8 cellular contexts compared by ENCODE assay signal in the genomic region with DNA sequence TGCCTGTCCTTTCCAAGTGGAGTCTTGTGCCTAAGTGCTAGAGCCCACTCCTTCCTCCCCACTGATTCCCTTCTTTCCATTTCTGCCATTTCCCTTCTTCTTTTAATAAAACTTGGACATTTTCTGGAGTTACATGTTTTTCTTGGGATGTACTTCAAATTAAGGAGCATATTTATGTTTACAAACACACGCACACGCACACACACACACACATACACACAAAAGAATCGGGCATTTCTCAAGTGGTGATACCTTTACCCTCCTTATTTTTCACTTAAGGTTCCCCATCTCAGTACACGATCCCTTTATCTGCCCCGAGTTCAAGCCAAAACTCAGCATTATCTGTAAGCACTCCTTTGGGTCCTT.
DNase-seq lines count a peak whose midpoint lies in the region; ATAC-seq and TF ChIP-seq lines count a peak whose summit lies in the region.

No MANE protein-coding gene starts in this region.

- WGBS in esophagus, 2 donors = 12 to 14% methylated on average over 5 of the region's 5 CpGs

- no peak overlapping the region for H3K4me3 Mint-ChIP-seq in stimulated activated naive CD8-positive, alpha-beta T cell treated with anti-CD3 and anti-CD28 coated beads, Interleukin-15, amount 100 ng/mL, for 72 hours

- no peaks in the 10 kb centered on the region for H3K27me3 Mint-ChIP-seq in stimulated activated naive CD8-positive, alpha-beta T cell treated with anti-CD3 and anti-CD28 coated beads, Interleukin-15, amount 100 ng/mL, for 72 hours

- ATAC-seq in GM21447 (IDR thresholded peaks at IDR 0.05; ENCODE audit: unreplicated experiment) = peak; percentile 24
- peak; percentile 48 for ATAC-seq in stimulated activated naive CD8-positive, alpha-beta T cell treated with anti-CD3 and anti-CD28 coated beads, Interleukin-15, amount 100 ng/mL, for 72 hours

- H3K4me1 Mint-ChIP-seq in stimulated activated naive CD8-positive, alpha-beta T cell treated with anti-CD3 and anti-CD28 coated beads, Interleukin-15, amount 100 ng/mL, for 72 hours = peaks cover 13% of the 10 kb centered on the region

- H3K9me3 ChIP-seq in esophagus (ENCODE audit: control insufficient read depth in 2 of 2, insufficient read depth in 1 of 2, low read depth in 1 of 2, low read length in 1 of 2) = no peaks in the 10 kb centered on the region

- H3K4me3 ChIP-seq in AG09309 (ENCODE audit: control insufficient read depth, low read depth, low read length) = peak overlapping the region; percentile 32
- peak overlapping the region in 1 of 2 donors; percentile 2 for H3K4me3 ChIP-seq in esophagus (ENCODE audit: low read depth in 1 of 2, low read length in 2 of 2)

- H3K9me3 Mint-ChIP-seq in stimulated activated naive CD8-positive, alpha-beta T cell treated with anti-CD3 and anti-CD28 coated beads, Interleukin-15, amount 100 ng/mL, for 72 hours = no peaks in the 10 kb centered on the region

- H3K27me3 ChIP-seq in esophagus (ENCODE audit: control insufficient read depth in 1 of 2, insufficient read depth in 2 of 2, low read length in 2 of 2) = no peaks in the 10 kb centered on the region

- H3K36me3 ChIP-seq in esophagus (ENCODE audit: control insufficient read depth in 2 of 2, insufficient read depth in 2 of 2, low read length in 1 of 2) = no peaks in the 10 kb centered on the region

- peak overlapping the region; percentile 98 to 99 for H3K27ac ChIP-seq in esophagus (ENCODE audit: low read depth in 2 of 2, low read length in 1 of 2)

- peaks cover 0 to 6% of the 10 kb centered on the region in 2 donors for H3K4me1 ChIP-seq in esophagus (ENCODE audit: control insufficient read depth in 2 of 2, insufficient read depth in 2 of 2, low read length in 1 of 2)

- H3K27ac Mint-ChIP-seq in stimulated activated naive CD8-positive, alpha-beta T cell treated with anti-CD3 and anti-CD28 coated beads, Interleukin-15, amount 100 ng/mL, for 72 hours = no peak overlapping the region

- TF ChIP-seq CTCF in AG09309 (IDR thresholded peaks at IDR 0.05; ENCODE audit: control insufficient read depth, insufficient read depth, low read depth, low read length, missing control alignments) (no peak), GM10266 (IDR thresholded peaks at IDR 0.05; ENCODE audit: control insufficient read depth, insufficient read depth, low read depth, missing control alignments) (no peak)

- intact Hi-C loops in head of caudate nucleus (cut with DNase I) = no loop called here

- DNase-seq in AG09309 (ENCODE audit: low read depth) = no peak
- peak; percentile 87 for DNase-seq in HT-29 (ENCODE audit: low spot score)
- DNase-seq in stimulated activated naive CD8-positive, alpha-beta T cell treated with anti-CD3 and anti-CD28 coated beads, Interleukin-15, amount 100 ng/mL, for 72 hours = no peak
- no peak for DNase-seq in GM10266 (ENCODE audit: extremely low spot score)
- DNase-seq in retina = no peak
- DNase-seq in head of caudate nucleus = no peak
